In the genomic region with DNA sequence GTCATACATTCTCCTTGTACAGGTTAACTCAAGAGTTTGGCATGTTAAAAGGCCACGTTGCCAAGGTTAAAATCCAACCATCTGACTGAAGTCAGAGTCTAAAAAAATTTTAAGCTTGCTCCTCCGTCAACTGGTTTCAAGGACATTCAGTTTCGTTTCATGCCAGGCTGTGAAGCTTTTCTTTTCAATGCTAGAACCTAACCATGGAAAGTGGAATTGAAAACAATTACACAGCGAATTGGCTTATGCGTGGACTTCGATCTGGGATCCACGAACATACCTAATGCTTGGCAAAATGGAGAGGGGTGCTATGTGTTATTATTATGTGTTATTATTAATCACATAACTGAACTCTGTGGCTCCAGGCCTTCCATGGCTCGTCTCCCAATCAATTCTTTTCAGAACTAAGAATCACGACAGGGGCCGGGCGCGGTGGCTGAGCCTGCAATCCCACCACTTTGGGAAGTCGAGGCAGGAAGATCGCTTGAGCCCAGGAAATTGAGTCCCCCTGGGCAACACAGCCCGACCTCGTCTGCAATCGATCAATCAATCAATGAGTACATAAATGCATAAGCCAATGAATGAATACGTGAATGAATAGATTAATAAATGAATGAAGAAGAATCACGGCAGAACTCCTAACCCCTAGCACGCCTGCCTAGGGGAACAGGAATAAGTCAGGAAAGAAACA, we compare ENCODE assay signal across 8 cellular contexts. TPM values are rescaled to one million over a fixed set of nuclear protein-coding genes. Genes with fewer than 3 reads are reported as not detected.
DNase-seq lines count a peak whose midpoint lies in the region; ATAC-seq and TF ChIP-seq lines count a peak whose summit lies in the region.

No MANE protein-coding gene starts in this region.

- H3K9me3 ChIP-seq in body of pancreas (no peaks in the 10 kb centered on the region), stomach (no peaks in the 10 kb centered on the region)

- TF ChIP-seq CTCF in Calu3 (IDR thresholded peaks at IDR 0.05; ENCODE audit: unreplicated experiment) (no peak), body of pancreas (IDR thresholded peaks at IDR 0.05) (no peak), kidney epithelial cell (IDR thresholded peaks at IDR 0.05; ENCODE audit: insufficient read depth, low read length, poor library complexity, severe bottlenecking) (no peak), stomach (IDR thresholded peaks at IDR 0.05) (no peak)

- TF ChIP-seq POLR2A in body of pancreas (IDR thresholded peaks at IDR 0.05) (no peak), stomach (IDR thresholded peaks at IDR 0.05) (no peak)

- H3K27me3 Mint-ChIP-seq in Calu3 (ENCODE audit: unreplicated experiment) = no peaks in the 10 kb centered on the region

- H3K36me3 ChIP-seq in body of pancreas (replicated peaks in 1 of 2; ENCODE audit: insufficient read depth in 1 of 2, low read depth in 2 of 2) (no peaks in the 10 kb centered on the region), kidney epithelial cell (ENCODE audit: control insufficient read depth, insufficient read depth, low read length) (no peaks in the 10 kb centered on the region), stomach (no peaks in the 10 kb centered on the region)

- no peak for TF ChIP-seq EP300 in stomach (IDR thresholded peaks at IDR 0.05)

- intact Hi-C loops in Calu3 (cut with micrococcal nuclease; ENCODE audit: unreplicated experiment) (no loop called here), body of pancreas (cut with DNase I) (no loop called here), stomach (cut with DNase I; ENCODE audit: low total_unique reads) (no loop called here)

- peaks cover 42% of the 10 kb centered on the region for H3K36me3 Mint-ChIP-seq in Calu3 (ENCODE audit: insufficient read depth, unreplicated experiment)

- H3K27ac Mint-ChIP-seq in Calu3 (ENCODE audit: unreplicated experiment) = peak overlapping the region; percentile 82

- H3K4me3 ChIP-seq in body of pancreas (peak overlapping the region; percentile 78 to 80), kidney epithelial cell (ENCODE audit: low read depth, low read length) (peak overlapping the region; percentile 84), stomach (peak overlapping the region; percentile 66 to 91 (median 82))

- BruUV-seq in Calu3 (replicated peaks; lab: Mats Ljungman, UMichigan) = TSS peak; percentile 88

- DNase-seq in Calu3 (no peak), NCI-H146 treated with DMSO at 0.1 percent for 48 hours (lab: John Stamatoyannopoulos, UW; ENCODE audit: unreplicated experiment) (peak; percentile 50), body of pancreas (peak; percentile 37 to 59 (median 49)), kidney epithelial cell (ENCODE audit: low read depth) (no peak), stomach (no peak)

- H3K4me1 ChIP-seq in body of pancreas (peaks cover 28% of the 10 kb centered on the region), stomach (peaks cover 17 to 43% (median 32%) of the 10 kb centered on the region in 4 donors)

- 2 to 4% methylated on average over 20 of the region's 20 CpGs for WGBS in body of pancreas, 2 donors
- 7 to 16% (median 11%) methylated on average over 20 of the region's 20 CpGs for WGBS in stomach, 5 donors

- H3K27me3 ChIP-seq in body of pancreas = no peaks in the 10 kb centered on the region
- no peaks in the 10 kb centered on the region for H3K27me3 ChIP-seq in kidney epithelial cell (ENCODE audit: control insufficient read depth, insufficient read depth, low read length)
- H3K27me3 ChIP-seq in stomach = no peaks in the 10 kb centered on the region

- ATAC-seq in GM21367 (IDR thresholded peaks at IDR 0.05; ENCODE audit: unreplicated experiment) (peak; percentile 16), body of pancreas (peak; percentile 8), GM21526 (IDR thresholded peaks at IDR 0.05; ENCODE audit: low FRiP score, unreplicated experiment) (no peak), HG02610 (IDR thresholded peaks at IDR 0.05; ENCODE audit: unreplicated experiment) (no peak)

- CTCF ChIA-PET in Calu3 (lab: Charles Lee) = interaction anchor here (0.6 to 1.0 kb wide), 3 partner anchors 9 to 168 kb away, joined by 3 to 7 read pairs (median 3); no protein-coding TSS in a partner anchor

- peak overlapping the region; percentile 85 for H3K4me3 Mint-ChIP-seq in Calu3 (ENCODE audit: low read depth, unreplicated experiment)

- no peaks in the 10 kb centered on the region for H3K9me3 Mint-ChIP-seq in Calu3 (ENCODE audit: low read depth, unreplicated experiment)

- H3K27ac ChIP-seq in body of pancreas (peak overlapping the region; percentile 94 to 100 (median 98)), stomach (peak overlapping the region; percentile 93 to 98 (median 97))

- peaks cover 18% of the 10 kb centered on the region for H3K4me1 Mint-ChIP-seq in Calu3 (ENCODE audit: low read depth, unreplicated experiment)

RNA-seq across cellular contexts. Expression of a gene that starts 0.8 kb away (rescaled TPM):
- total RNA-seq in Calu3 (2022) (15.3 and 17.7 TPM in 2 replicates), body of pancreas (10 to 100 TPM in 1 of 2 donors, 1 to 10 TPM in 1; 8.6 to 13.8 TPM), kidney epithelial cell (30.3 and 30.6 TPM in 2 replicates), stomach (10 to 100 TPM in 3 of 5 donors, 1 to 10 TPM in 2; 3.8 to 40.4 (median 13.6) TPM)
- polyA plus RNA-seq in stomach = 1 to 10 TPM; 2.3 to 2.9 (median 2.6) TPM

RNA-seq across cellular contexts. Expression of a gene that starts 7.1 kb away (rescaled TPM):
- total RNA-seq in Calu3 (2022) = 10.5 and 14.5 TPM in 2 replicates
- total RNA-seq in body of pancreas = 10 to 100 TPM; 19.5 to 21.4 TPM
- 6.6 TPM in 2 replicates for total RNA-seq in kidney epithelial cell
- 10 to 100 TPM in 3 of 5 donors, 1 to 10 TPM in 2; 4.7 to 52.7 (median 11.2) TPM for total RNA-seq in stomach
- polyA plus RNA-seq in stomach = 1 to 10 TPM; 3.1 to 7.0 (median 3.7) TPM

Comparison
In these comparisons a context has a peak if more than half of its experiments do, and no peak if none do; other contexts are left out.
1. DNase-seq: peak in NCI-H146 treated with DMSO at 0.1 percent for 48 hours (single experiment) and body of pancreas (4 of 4); none in Calu3 (single experiment), kidney epithelial cell (single experiment) and stomach (single experiment).
2. ATAC-seq: peak in GM21367 (single experiment) and body of pancreas (single experiment); none in GM21526 (single experiment) and HG02610 (single experiment).
3. Peak in every context shown above with its lines, with median percentiles within 50 percentile points of each other: H3K4me3 ChIP-seq.